18 cellular contexts compared by ENCODE assay signal in the genomic region with DNA sequence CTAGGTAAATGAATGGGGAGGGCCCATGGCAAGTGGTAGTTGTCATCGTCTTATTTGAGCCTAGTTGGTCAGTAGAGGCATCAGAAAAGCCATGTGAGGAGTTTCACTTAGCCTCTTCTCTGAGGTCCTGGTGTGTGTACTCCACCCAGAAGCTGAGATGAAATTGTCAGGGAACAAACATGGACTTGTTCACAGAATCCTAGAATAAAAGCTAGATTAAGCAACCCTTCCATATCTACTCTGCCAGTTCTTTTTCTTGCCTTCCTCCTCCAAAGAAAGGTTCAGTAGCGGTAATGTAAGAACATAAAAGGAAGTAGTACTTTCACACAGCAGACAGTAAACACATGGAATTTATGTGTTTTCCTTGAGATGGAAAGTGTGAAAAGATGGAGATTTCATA.
DNase-seq lines count a peak whose midpoint lies in the region; ATAC-seq and TF ChIP-seq lines count a peak whose summit lies in the region.
"Had no signal": no experiment of that assay in that cellular context is flagged by ENCODE, and none has a peak within 500 bp of the region (broad histone marks: within the 10 kb centered on the region; RNA-seq: fewer than 3 reads in every experiment).

No MANE protein-coding gene starts in this region.

- no peaks in the 10 kb centered on the region for H3K36me3 Mint-ChIP-seq in nephron (ENCODE audit: low read depth)
- H3K36me3 Mint-ChIP-seq in effector memory CD8-positive, alpha-beta T cell (ENCODE audit: insufficient read depth) = peaks cover 10% of the 10 kb centered on the region
- H3K36me3 Mint-ChIP-seq: natural killer cell had no signal

- H3K9me3 ChIP-seq in vagina (no peaks in the 10 kb centered on the region), right lobe of liver (no peaks in the 10 kb centered on the region)

- H3K36me3 ChIP-seq in vagina = no peaks in the 10 kb centered on the region
- H3K36me3 ChIP-seq in right lobe of liver = no peaks in the 10 kb centered on the region

- H3K27me3 Mint-ChIP-seq in nephron (ENCODE audit: low read depth) = peaks cover 11% of the 10 kb centered on the region
- no peaks in the 10 kb centered on the region for H3K27me3 Mint-ChIP-seq in effector memory CD8-positive, alpha-beta T cell
- H3K27me3 Mint-ChIP-seq: IgD-negative memory B cell had no signal

- peaks cover 66% of the 10 kb centered on the region for H3K4me1 Mint-ChIP-seq in nephron
- H3K4me1 Mint-ChIP-seq in effector memory CD8-positive, alpha-beta T cell (ENCODE audit: low read depth in 2 of 2) = peaks cover 50 to 56% of the 10 kb centered on the region in 2 donors

- TF ChIP-seq POLR2A in vagina (IDR thresholded peaks at IDR 0.05) (no peak), right lobe of liver (IDR thresholded peaks at IDR 0.05) (no peak)

- peak overlapping the region; percentile 65 for H3K27ac ChIP-seq in vagina
- H3K27ac ChIP-seq in right lobe of liver = no peak overlapping the region

- peak; percentile 22 for DNase-seq in SKM-1 treated with dmso at 0.1 percent for 144 hours (lab: John Stamatoyannopoulos, UW; ENCODE audit: unreplicated experiment)
- no peak for DNase-seq in SKM-1 (lab: John Stamatoyannopoulos, UW; ENCODE audit: unreplicated experiment)
- DNase-seq in Right ventricle myocardium superior = no peak
- DNase-seq in vagina (ENCODE audit: extremely low spot score in 2 of 2) = no peak
- DNase-seq in effector memory CD8-positive, alpha-beta T cell = no peak
- DNase-seq in right lobe of liver = no peak
- DNase-seq in activated CD4-positive, alpha-beta T cell treated with anti-CD3 and anti-CD28 coated beads for 48 hours = no peak
- DNase-seq: activated CD4-positive, CD25-positive, alpha-beta regulatory T cell; amygdala; GM23248; MM.1S; natural killer cell; NCI-H2081; NCI-H526 had no signal

- no peak overlapping the region for H3K4me3 Mint-ChIP-seq in nephron
- H3K4me3 Mint-ChIP-seq in effector memory CD8-positive, alpha-beta T cell = no peak overlapping the region
- H3K4me3 Mint-ChIP-seq: IgD-negative memory B cell; natural killer cell; T-helper 1 cell treated with Interleukin-12 subunit alpha and Interleukin-12 subunit beta and Interleukin-4 antibody, amounts not matched to agents 30 μg/mL and 1 μg/mL, for 36 hours had no signal

- WGBS in right lobe of liver (ENCODE audit: insufficient coverage, low coverage, low lambda C conversion rate, missing lambda C conversion rate) = 53% methylated on average over 2 of the region's 2 CpGs

- H3K9me3 Mint-ChIP-seq in nephron = no peaks in the 10 kb centered on the region
- no peaks in the 10 kb centered on the region for H3K9me3 Mint-ChIP-seq in effector memory CD8-positive, alpha-beta T cell
- H3K9me3 Mint-ChIP-seq: activated T-helper 2 cell treated with anti-CD3 and anti-CD28 coated beads, Interferon-gamma antibody, Interleukin-2, Interleukin-4, amounts not matched to agents 10 μg/mL and 5 μg/mL and 100 μg/mL, durations not matched to agents 14 hours and 24 hours and 36 hours; natural killer cell; T-helper 1 cell treated with Interleukin-12 subunit alpha and Interleukin-12 subunit beta and Interleukin-4 antibody, amounts not matched to agents 30 μg/mL and 1 μg/mL, for 36 hours had no signal

- H3K27ac Mint-ChIP-seq in nephron = peak overlapping the region in 2 of 3 experiments; percentile 19 to 70
- peak overlapping the region in 1 of 2 donors; percentile 63 for H3K27ac Mint-ChIP-seq in effector memory CD8-positive, alpha-beta T cell
- H3K27ac Mint-ChIP-seq: activated T-helper 2 cell treated with anti-CD3 and anti-CD28 coated beads, Interferon-gamma antibody, Interleukin-2, Interleukin-4, amounts not matched to agents 10 μg/mL and 5 μg/mL and 100 μg/mL, durations not matched to agents 14 hours and 24 hours and 36 hours; IgD-negative memory B cell; T-helper 1 cell treated with Interleukin-12 subunit alpha and Interleukin-12 subunit beta and Interleukin-4 antibody, amounts not matched to agents 30 μg/mL and 1 μg/mL, for 36 hours had no signal

- H3K27me3 ChIP-seq in vagina = no peaks in the 10 kb centered on the region
- no peaks in the 10 kb centered on the region for H3K27me3 ChIP-seq in right lobe of liver

- H3K4me1 ChIP-seq in vagina (peaks cover 57% of the 10 kb centered on the region), right lobe of liver (no peaks in the 10 kb centered on the region)

- H3K4me3 ChIP-seq in vagina = no peak overlapping the region
- H3K4me3 ChIP-seq in right lobe of liver = no peak overlapping the region

- peak; percentile 39 for ATAC-seq in Right ventricle myocardium superior (ENCODE audit: poor library complexity)
- no peak for ATAC-seq in effector memory CD8-positive, alpha-beta T cell (replicated peaks)
- no peak for ATAC-seq in right lobe of liver
- ATAC-seq: natural killer cell had no signal

- TF ChIP-seq CTCF in nephron (IDR thresholded peaks at IDR 0.05; ENCODE audit: unreplicated experiment in 3 of 3) (no peak), vagina (IDR thresholded peaks at IDR 0.05) (no peak), right lobe of liver (IDR thresholded peaks at IDR 0.05) (no peak)

- intact Hi-C loops in Right ventricle myocardium superior (cut with DNase I) = no loop called here
- intact Hi-C loops in vagina (cut with DNase I) = no loop called here
- intact Hi-C loops in right lobe of liver (cut with DNase I) = no loop called here
